ENCODE assay signal across 21 cellular contexts in the genomic region with DNA sequence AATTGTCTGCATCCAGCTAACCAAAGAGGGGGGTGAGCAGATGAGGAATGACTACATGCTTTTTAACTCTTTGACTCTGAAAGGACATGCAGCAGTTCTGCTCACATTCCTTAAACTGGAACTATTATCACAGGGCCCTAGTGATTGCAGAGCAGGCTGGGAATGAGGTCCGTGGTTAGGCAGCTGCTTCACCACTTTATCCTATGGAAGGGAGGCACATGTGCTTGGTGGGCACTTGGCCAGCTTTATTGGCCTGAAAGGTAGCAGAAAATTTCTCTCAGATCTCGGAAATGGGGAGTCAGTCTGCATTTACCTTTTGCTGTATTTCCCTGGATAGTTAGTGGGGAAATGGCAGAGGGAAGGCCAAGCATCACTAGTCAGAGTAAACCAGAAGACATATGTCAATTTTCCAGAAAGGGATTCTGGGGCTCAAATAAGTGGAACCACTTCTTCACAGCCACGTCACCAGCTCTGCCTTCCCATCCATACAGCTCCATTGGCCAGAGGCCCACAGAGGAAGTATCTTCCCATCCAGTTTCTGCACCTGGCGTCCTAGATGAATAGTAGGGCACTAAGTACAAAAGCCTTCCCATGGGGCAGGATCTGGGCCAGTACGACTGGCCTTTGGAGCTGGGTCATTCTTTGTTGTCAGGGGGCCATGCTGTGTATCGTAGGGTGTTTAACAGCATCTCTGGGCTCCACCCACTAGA.
DNase-seq lines count a peak whose midpoint lies in the region; ATAC-seq, FAIRE-seq and TF ChIP-seq lines count a peak whose summit lies in the region.
"Had no signal": no experiment of that assay in that cellular context is flagged by ENCODE, and none has a peak within 500 bp of the region (broad histone marks: within the 10 kb centered on the region; RNA-seq: fewer than 3 reads in every experiment).

No MANE protein-coding gene starts in this region.

- TF ChIP-seq CTCF in astrocyte (IDR thresholded peaks at IDR 0.05; ENCODE audit: insufficient read depth, low read depth, low read length), result no peak
- TF ChIP-seq CTCF in neural crest cell (conservative IDR thresholded peaks at IDR 0.05), result no peak

- H3K27ac Mint-ChIP-seq in astrocyte (ENCODE audit: unreplicated experiment) (peak overlapping the region; percentile 62), neural crest cell (ENCODE audit: unreplicated experiment) (peak overlapping the region; percentile 50)
- H3K27ac Mint-ChIP-seq in stimulated activated naive B cell treated with anti-CD40 and anti-IgM and Interleukin-4, amounts not matched to agents 10 μg/mL and 1 μg/mL and 100 μg/mL, for 72 hours, result no peak overlapping the region
- H3K27ac Mint-ChIP-seq: B cell; CD4-positive, alpha-beta T cell; CD8-positive, alpha-beta T cell had no signal

- H3K4me1 Mint-ChIP-seq in astrocyte (ENCODE audit: low read depth, unreplicated experiment) (peaks cover 2% of the 10 kb centered on the region), neural crest cell (peaks cover 4% of the 10 kb centered on the region)
- H3K4me1 Mint-ChIP-seq in stimulated activated naive B cell treated with anti-CD40 and anti-IgM and Interleukin-4, amounts not matched to agents 10 μg/mL and 1 μg/mL and 100 μg/mL, for 72 hours, result no peaks in the 10 kb centered on the region
- H3K4me1 Mint-ChIP-seq: B cell had no signal

- H3K36me3 ChIP-seq in astrocyte (ENCODE audit: insufficient read depth, low read length), result no peaks in the 10 kb centered on the region
- H3K36me3 ChIP-seq: BLaER1 treated with 17β-estradiol and CSF1 and Interleukin-3, amounts not matched to agents 10 nM and 100 nM had no signal

- H3K27me3 ChIP-seq in astrocyte (ENCODE audit: insufficient read depth, low read length), result no peaks in the 10 kb centered on the region
- H3K27me3 ChIP-seq: BLaER1 treated with 17β-estradiol and CSF1 and Interleukin-3, amounts not matched to agents 10 nM and 100 nM had no signal

- no peak for ATAC-seq in stimulated activated naive B cell treated with anti-CD40 and anti-IgM and Interleukin-4, amounts not matched to agents 10 μg/mL and 1 μg/mL and 100 μg/mL, for 72 hours (replicated peaks)
- ATAC-seq: A549; CD8-positive, alpha-beta T cell had no signal

- no peak overlapping the region for H3K9ac ChIP-seq in astrocyte (ENCODE audit: low read length)
- H3K9ac ChIP-seq: BLaER1 treated with 17β-estradiol and CSF1 and Interleukin-3, amounts not matched to agents 10 nM and 100 nM had no signal

- no peak overlapping the region for H3K27ac ChIP-seq in astrocyte (ENCODE audit: low read depth, low read length)
- H3K27ac ChIP-seq: 22Rv1; A549; BLaER1 treated with 17β-estradiol and CSF1 and Interleukin-3, amounts not matched to agents 10 nM and 100 nM; C4-2B had no signal

- H3K4me3 Mint-ChIP-seq in astrocyte (ENCODE audit: unreplicated experiment) (no peak overlapping the region), neural crest cell (no peak overlapping the region)
- H3K4me3 Mint-ChIP-seq in stimulated activated naive B cell treated with anti-CD40 and anti-IgM and Interleukin-4, amounts not matched to agents 10 μg/mL and 1 μg/mL and 100 μg/mL, for 72 hours, result no peak overlapping the region
- H3K4me3 Mint-ChIP-seq: B cell; CD4-positive, alpha-beta T cell; CD8-positive, alpha-beta T cell had no signal

- H3K9me3 ChIP-seq in astrocyte (ENCODE audit: insufficient read depth, low read depth, low read length), result no peaks in the 10 kb centered on the region
- H3K9me3 ChIP-seq: A549; BLaER1 treated with 17β-estradiol and CSF1 and Interleukin-3, amounts not matched to agents 10 nM and 100 nM; Caco-2 had no signal

- no peaks in the 10 kb centered on the region for H3K79me2 ChIP-seq in astrocyte (ENCODE audit: insufficient read depth, low read length)

- peak; percentile 16 for FAIRE-seq in HTR-8/SVneo (lab: Jason Lieb, UNC)
- FAIRE-seq in astrocyte (lab: Jason Lieb, UNC), result no peak
- FAIRE-seq: A549, D721Med, G401.6, GM12891, GM19239 had no signal

- H3K27me3 Mint-ChIP-seq in astrocyte (ENCODE audit: low read depth, unreplicated experiment) (no peaks in the 10 kb centered on the region), neural crest cell (ENCODE audit: low read depth) (peaks cover 4% of the 10 kb centered on the region)
- H3K27me3 Mint-ChIP-seq in stimulated activated naive B cell treated with anti-CD40 and anti-IgM and Interleukin-4, amounts not matched to agents 10 μg/mL and 1 μg/mL and 100 μg/mL, for 72 hours, result no peaks in the 10 kb centered on the region
- H3K27me3 Mint-ChIP-seq: B cell; CD4-positive, alpha-beta T cell had no signal

- no peaks in the 10 kb centered on the region for H3K4me1 ChIP-seq in astrocyte (ENCODE audit: insufficient read depth, low read length)
- H3K4me1 ChIP-seq: A549, Caco-2 had no signal

- no peaks in the 10 kb centered on the region for H4K20me1 ChIP-seq in astrocyte (ENCODE audit: insufficient read depth, low read length)
- H4K20me1 ChIP-seq: BLaER1 treated with 17β-estradiol and CSF1 and Interleukin-3, amounts not matched to agents 10 nM and 100 nM had no signal

- no peak overlapping the region for H3K4me3 ChIP-seq in astrocyte (ENCODE audit: insufficient read depth, low read depth, low read length)
- H3K4me3 ChIP-seq: A549; BLaER1 treated with 17β-estradiol and CSF1 and Interleukin-3, amounts not matched to agents 10 nM and 100 nM had no signal

- DNase-seq in HTR-8/SVneo (ENCODE audit: insufficient read length, low spot score), result no peak
- no peak for DNase-seq in astrocyte (ENCODE audit: low read depth)
- no peak for DNase-seq in neural crest cell (ENCODE audit: low read depth, low spot score)
- no peak for DNase-seq in activated CD4-positive, alpha-beta T cell treated with anti-CD3 and anti-CD28 coated beads, Interleukin-2, amount 50 U/mL, for 48 hours
- no peak for DNase-seq in stimulated activated naive B cell treated with anti-CD40 and anti-IgM and Interleukin-4, amounts not matched to agents 10 μg/mL and 1 μg/mL and 100 μg/mL, for 72 hours
- DNase-seq: AML-193; Caco-2; Calu3; CD4-positive, alpha-beta T cell; CD8-positive, alpha-beta T cell; DMS79 treated with DMSO at 0.1 percent for 48 hours; GF-D8 had no signal

- H3K9me3 Mint-ChIP-seq in astrocyte (ENCODE audit: unreplicated experiment), result peaks cover 5% of the 10 kb centered on the region
- no peaks in the 10 kb centered on the region for H3K9me3 Mint-ChIP-seq in neural crest cell
- H3K9me3 Mint-ChIP-seq in stimulated activated naive B cell treated with anti-CD40 and anti-IgM and Interleukin-4, amounts not matched to agents 10 μg/mL and 1 μg/mL and 100 μg/mL, for 72 hours, result peaks cover 3 to 7% of the 10 kb centered on the region in 2 donors

- H3K36me3 Mint-ChIP-seq in astrocyte (ENCODE audit: low read depth, unreplicated experiment) (no peaks in the 10 kb centered on the region), neural crest cell (ENCODE audit: low read depth) (no peaks in the 10 kb centered on the region)
- H3K36me3 Mint-ChIP-seq in stimulated activated naive B cell treated with anti-CD40 and anti-IgM and Interleukin-4, amounts not matched to agents 10 μg/mL and 1 μg/mL and 100 μg/mL, for 72 hours, result no peaks in the 10 kb centered on the region
- H3K36me3 Mint-ChIP-seq: CD8-positive, alpha-beta T cell had no signal

- no peak overlapping the region for H2AFZ ChIP-seq in astrocyte (ENCODE audit: low read depth, low read length)

- no peak overlapping the region for H3K4me2 ChIP-seq in astrocyte (ENCODE audit: low read length)
- H3K4me2 ChIP-seq: A549; BLaER1 treated with 17β-estradiol and CSF1 and Interleukin-3, amounts not matched to agents 10 nM and 100 nM had no signal
